In the genomic region with DNA sequence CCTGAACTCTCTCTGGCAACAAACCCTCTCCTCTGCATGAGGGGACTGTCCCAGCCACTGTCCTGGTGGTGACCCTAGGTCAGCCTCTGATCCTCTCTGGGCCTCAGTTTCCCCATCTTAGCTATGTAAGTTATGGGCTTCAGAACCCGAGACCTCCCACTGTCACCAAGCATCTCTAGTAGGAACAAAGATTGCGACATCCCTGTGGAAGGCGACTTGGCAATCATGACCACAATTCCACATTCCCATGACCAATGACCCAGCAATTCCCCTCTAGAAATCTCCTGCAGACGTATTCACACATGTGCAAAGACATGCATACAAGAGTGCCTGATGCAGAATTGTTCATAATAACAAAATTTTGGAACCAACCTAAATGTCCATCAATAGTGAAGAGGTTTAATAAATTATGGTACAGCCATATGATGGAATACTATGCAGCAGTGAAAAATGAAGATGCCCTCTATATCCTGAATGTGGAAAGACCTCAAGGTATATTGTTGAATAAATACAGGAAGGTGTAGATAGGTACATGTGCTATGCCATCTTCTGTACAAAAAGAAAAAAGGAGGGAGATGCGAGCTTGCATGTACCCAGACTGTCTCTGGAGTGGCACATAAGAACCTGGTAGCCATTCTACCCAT, we compare ENCODE assay signal across 2 cellular contexts.
TF ChIP-seq lines count a peak whose summit lies in the region.

No MANE protein-coding gene starts in this region.

TF ChIP-seq in HEK293, 187 proteins besides CTCF, POLR2A, EP300 and RAD21:
- no peak for TF ChIP-seq ZNF610 (tag by site-specific recombination; IDR thresholded peaks at IDR 0.05; ENCODE audit: borderline replicate concordance)
- TF ChIP-seq KLF7 (tag by site-specific recombination; IDR thresholded peaks at IDR 0.05; ENCODE audit: borderline replicate concordance): no peak
- no peak for TF ChIP-seq ZNF580 (tag by site-specific recombination; IDR thresholded peaks at IDR 0.05)
- peak; percentile 96 for TF ChIP-seq ZNF146 (tag by site-specific recombination; IDR thresholded peaks at IDR 0.05)
TF ChIP-seq in HEK293: peak in this region for 1.

TF ChIP-seq in HepG2, 621 proteins besides CTCF, POLR2A, EP300 and RAD21:
- TF ChIP-seq CEBPB (IDR thresholded peaks at IDR 0.05; ENCODE audit: borderline replicate concordance, low read depth, low read length): peak; percentile 77
- TF ChIP-seq PAXIP1 (CRISPR knock-in tag; conservative IDR thresholded peaks at IDR 0.05): no peak
TF ChIP-seq in HepG2: peak in this region for 1.
